ENCODE assay signal across 23 cellular contexts in the genomic region with DNA sequence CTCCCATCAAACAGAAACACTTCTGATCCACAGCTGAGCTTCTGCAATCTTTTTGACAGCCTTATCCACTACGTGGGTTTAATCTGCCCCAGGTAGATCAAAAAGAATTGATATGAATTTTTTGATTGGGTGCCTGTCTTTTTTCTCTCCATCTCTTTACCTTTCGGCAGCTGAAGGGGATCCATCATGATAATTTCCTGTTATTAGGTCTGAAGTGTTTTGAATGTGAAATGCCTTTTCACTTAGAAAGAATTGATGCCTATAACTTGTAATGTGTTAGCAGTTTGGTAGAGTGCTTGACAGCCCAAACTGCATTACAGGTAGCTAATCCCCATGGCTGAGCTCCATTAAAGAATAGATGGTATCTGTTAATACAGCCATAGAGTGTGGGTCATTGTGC.
"Had no signal": no experiment of that assay in that cellular context is flagged by ENCODE, and none has a peak within 500 bp of the region (broad histone marks: within the 10 kb centered on the region; RNA-seq: fewer than 3 reads in every experiment).

No MANE protein-coding gene starts in this region.

- H3K27me3 ChIP-seq: neutrophil, right lobe of liver, sigmoid colon, stomach, thyroid gland, tibial nerve, upper lobe of left lung, vagina had no signal

- H3K27ac ChIP-seq: neutrophil, pancreas, prostate gland, right lobe of liver, sigmoid colon, stomach, thoracic aorta, thyroid gland, tibial nerve, upper lobe of left lung, vagina had no signal

- ATAC-seq: natural killer cell; pancreas; right cardiac atrium; right lobe of liver; stimulated activated effector memory CD8-positive, alpha-beta T cell treated with anti-CD3 and anti-CD28 coated beads, Interleukin-12 subunit alpha, Interleukin-12 subunit beta, amount 100 ng/mL, for 72 hours; stimulated activated naive B cell treated with anti-CD40 and anti-IgM and Interleukin-4, amounts not matched to agents 10 μg/mL and 1 μg/mL and 100 μg/mL, for 72 hours had no signal

- H3K9me3 ChIP-seq: neutrophil, pancreas, prostate gland, right lobe of liver, stomach, thoracic aorta, thyroid gland, tibial nerve, upper lobe of left lung, vagina had no signal

- H3K4me3 ChIP-seq: pancreas, prostate gland, right lobe of liver, sigmoid colon, stomach, thoracic aorta, thyroid gland, tibial nerve, upper lobe of left lung, vagina had no signal

- H3K36me3 ChIP-seq: neutrophil, pancreas, prostate gland, right lobe of liver, sigmoid colon, stomach, thoracic aorta, thyroid gland, tibial nerve, upper lobe of left lung, vagina had no signal

- DNase-seq: natural killer cell; nucleus accumbens; pancreas; right cardiac atrium; right lobe of liver; sigmoid colon; small intestine; stimulated activated CD4-positive, alpha-beta T cell treated with anti-CD3 and anti-CD28 coated beads, Interleukin-15, amount 100 ng/mL, for 24 hours; stimulated activated CD4-positive, alpha-beta T cell treated with anti-CD3 and anti-CD28 coated beads, Interleukin-2, amount 100 ng/mL, for 24 hours; stimulated activated CD4-positive, alpha-beta T cell treated with anti-CD3 and anti-CD28 coated beads, Interleukin-2, amount 100 ng/mL, for 48 hours; stimulated activated CD4-positive, alpha-beta T cell treated with anti-CD3 and anti-CD28 coated beads, Interleukin-4, amount 100 ng/mL, for 24 hours; stimulated activated naive B cell treated with anti-CD40 and anti-IgM and Interleukin-4, amounts not matched to agents 10 μg/mL and 1 μg/mL and 100 μg/mL, for 72 hours; stimulated activated naive CD4-positive, alpha-beta T cell treated with Interleukin-2 at 50 U/mL for 16 hours; stomach; thyroid gland; trophoblast cell; upper lobe of left lung had no signal
